In genomic region chr2:194346189-194346588, GRCh38 we compare ENCODE assay signal across 26 cellular contexts.
DNase-seq lines count a peak whose midpoint lies in the region; ATAC-seq and TF ChIP-seq lines count a peak whose summit lies in the region.
"Had no signal": no experiment of that assay in that cellular context is flagged by ENCODE, and none has a peak within 500 bp of the region (broad histone marks: within the 10 kb centered on the region; RNA-seq: fewer than 3 reads in every experiment).

No MANE protein-coding gene starts in this region.

- H3K36me3 Mint-ChIP-seq in GM23338 (ENCODE audit: low read depth): no peaks in the 10 kb centered on the region
- no peaks in the 10 kb centered on the region for H3K36me3 Mint-ChIP-seq in endodermal cell (ENCODE audit: low read depth)
- H3K36me3 Mint-ChIP-seq: naive thymus-derived CD8-positive, alpha-beta T cell; stimulated activated naive B cell treated with anti-CD40 and anti-IgM and Interleukin-4, amounts not matched to agents 10 μg/mL and 1 μg/mL and 100 μg/mL, for 72 hours had no signal

- H3K4me1 Mint-ChIP-seq in GM23338 (no peaks in the 10 kb centered on the region), endodermal cell (no peaks in the 10 kb centered on the region)
- H3K4me1 Mint-ChIP-seq: B cell; naive thymus-derived CD8-positive, alpha-beta T cell; stimulated activated naive B cell treated with anti-CD40 and anti-IgM and Interleukin-4, amounts not matched to agents 10 μg/mL and 1 μg/mL and 100 μg/mL, for 72 hours had no signal

- H3K79me2 ChIP-seq in GM23338 (replicated peaks; ENCODE audit: insufficient read depth): no peaks in the 10 kb centered on the region

- H3K4me3 ChIP-seq in GM23338 (no peak overlapping the region), endodermal cell (ENCODE audit: low read length) (no peak overlapping the region)
- H3K4me3 ChIP-seq: A549, pancreas, right atrium auricular region, spleen, suprapubic skin had no signal

- no peaks in the 10 kb centered on the region for H3F3A ChIP-seq in GM23338 (replicated peaks; ENCODE audit: low read depth)

- H3K36me3 ChIP-seq in GM23338 (ENCODE audit: insufficient read depth): no peaks in the 10 kb centered on the region
- no peaks in the 10 kb centered on the region for H3K36me3 ChIP-seq in endodermal cell (ENCODE audit: control insufficient read depth, insufficient read depth, low read length)
- H3K36me3 ChIP-seq: pancreas, right atrium auricular region, spleen, suprapubic skin had no signal

- H3K4me3 Mint-ChIP-seq in GM23338: no peak overlapping the region
- H3K4me3 Mint-ChIP-seq in endodermal cell: no peak overlapping the region
- H3K4me3 Mint-ChIP-seq: activated T-cell treated with anti-CD3 and anti-CD28 coated beads, Interleukin-2, amount 50 U/mL, for 24 hours; B cell; naive thymus-derived CD8-positive, alpha-beta T cell; stimulated activated naive B cell treated with anti-CD40 and anti-IgM and Interleukin-4, amounts not matched to agents 10 μg/mL and 1 μg/mL and 100 μg/mL, for 72 hours had no signal

- H3K27ac ChIP-seq in GM23338 (ENCODE audit: low read depth) (no peak overlapping the region), endodermal cell (ENCODE audit: low read depth, low read length) (peak overlapping the region; percentile 72)
- H3K27ac ChIP-seq: A549, foreskin keratinocyte, pancreas, right atrium auricular region, spleen, suprapubic skin had no signal

- H3K9ac ChIP-seq in endodermal cell (ENCODE audit: extremely low read depth, low read length, poor library complexity, severe bottlenecking): no peak overlapping the region
- H3K9ac ChIP-seq: SK-N-SH had no signal

- no peaks in the 10 kb centered on the region for H3K9me3 Mint-ChIP-seq in GM23338
- H3K9me3 Mint-ChIP-seq in endodermal cell: no peaks in the 10 kb centered on the region
- H3K9me3 Mint-ChIP-seq: activated T-cell treated with anti-CD3 and anti-CD28 coated beads, Interleukin-2, amount 50 U/mL, for 24 hours; naive thymus-derived CD8-positive, alpha-beta T cell; stimulated activated naive B cell treated with anti-CD40 and anti-IgM and Interleukin-4, amounts not matched to agents 10 μg/mL and 1 μg/mL and 100 μg/mL, for 72 hours had no signal

- H3K27ac Mint-ChIP-seq in GM23338 (no peak overlapping the region), endodermal cell (no peak overlapping the region)
- H3K27ac Mint-ChIP-seq: activated T-cell treated with anti-CD3 and anti-CD28 coated beads, Interleukin-2, amount 50 U/mL, for 24 hours; B cell; naive thymus-derived CD8-positive, alpha-beta T cell; stimulated activated naive B cell treated with anti-CD40 and anti-IgM and Interleukin-4, amounts not matched to agents 10 μg/mL and 1 μg/mL and 100 μg/mL, for 72 hours had no signal

- no peak for TF ChIP-seq CTCF in GM23338 (conservative IDR thresholded peaks at IDR 0.05; ENCODE audit: low read depth in 2 of 2)
- no peak for TF ChIP-seq CTCF in endodermal cell (conservative IDR thresholded peaks at IDR 0.05)

- H3K9me2 ChIP-seq in GM23338 (ENCODE audit: insufficient read depth): no peaks in the 10 kb centered on the region
- H3K9me2 ChIP-seq: SK-N-SH had no signal

- no peaks in the 10 kb centered on the region for H3K9me3 ChIP-seq in endodermal cell (ENCODE audit: control insufficient read depth, low read length)
- H3K9me3 ChIP-seq: A549, pancreas, right atrium auricular region, SK-N-SH, spleen, suprapubic skin had no signal

- no peaks in the 10 kb centered on the region for H3K4me1 ChIP-seq in GM23338 (ENCODE audit: insufficient read depth)
- H3K4me1 ChIP-seq in endodermal cell (ENCODE audit: control insufficient read depth, insufficient read depth, low read length): no peaks in the 10 kb centered on the region
- H3K4me1 ChIP-seq: A549, pancreas, right atrium auricular region, spleen, suprapubic skin had no signal

- no peaks in the 10 kb centered on the region for H4K20me1 ChIP-seq in GM23338 (replicated peaks; ENCODE audit: insufficient read depth)

- H2AFZ ChIP-seq in GM23338: no peak overlapping the region

- ATAC-seq in GM23338 (no peak), GM21529 (IDR thresholded peaks at IDR 0.05; ENCODE audit: unreplicated experiment) (no peak)
- ATAC-seq: A549; esophagus mucosa; foreskin keratinocyte; left lobe of liver; naive thymus-derived CD8-positive, alpha-beta T cell; pancreas; stimulated activated naive B cell treated with anti-CD40 and anti-IgM and Interleukin-4, amounts not matched to agents 10 μg/mL and 1 μg/mL and 100 μg/mL, for 72 hours had no signal

- WGBS in endodermal cell (ENCODE audit: insufficient coverage in 1 of 2, insufficient read length in 1 of 2), 2 experiments: 33 to 41% methylated on average over 1 of the region's 1 CpG

- H3K4me2 ChIP-seq in GM23338: no peak overlapping the region
- H3K4me2 ChIP-seq: A549, SK-N-SH had no signal

- H3K27me3 ChIP-seq in GM23338 (ENCODE audit: insufficient read depth) (no peaks in the 10 kb centered on the region), endodermal cell (ENCODE audit: control insufficient read depth, insufficient read depth, low read length, poor library complexity, severe bottlenecking) (no peaks in the 10 kb centered on the region)
- H3K27me3 ChIP-seq: foreskin keratinocyte, pancreas, right atrium auricular region, spleen, suprapubic skin had no signal

- no peaks in the 10 kb centered on the region for H3K27me3 Mint-ChIP-seq in GM23338 (ENCODE audit: insufficient read depth, low read depth, poor library complexity)
- no peaks in the 10 kb centered on the region for H3K27me3 Mint-ChIP-seq in endodermal cell (ENCODE audit: insufficient read depth)
- H3K27me3 Mint-ChIP-seq: activated T-cell treated with anti-CD3 and anti-CD28 coated beads, Interleukin-2, amount 50 U/mL, for 24 hours; B cell; stimulated activated naive B cell treated with anti-CD40 and anti-IgM and Interleukin-4, amounts not matched to agents 10 μg/mL and 1 μg/mL and 100 μg/mL, for 72 hours had no signal

- DNase-seq in GM23338 (ENCODE audit: low spot score) (peak; percentile 9), NCI-H1694 treated with DMSO at 0.1 percent for 48 hours (lab: John Stamatoyannopoulos, UW) (peak; percentile 36), NCI-H446 treated with DMSO at 0.1 percent for 48 hours (lab: John Stamatoyannopoulos, UW) (peak; percentile 17), endodermal cell (no peak), NCI-H2029 (lab: John Stamatoyannopoulos, UW) (no peak), RKO (ENCODE audit: low spot score) (no peak), DMS153 treated with DMSO at 0.1 percent for 48 hours (lab: John Stamatoyannopoulos, UW; ENCODE audit: unreplicated experiment) (no peak)
- DNase-seq: activated T-cell treated with anti-CD3 and anti-CD28 coated beads, Interleukin-2, amount 50 U/mL, for 24 hours; DMS79 treated with DMSO at 0.1 percent for 48 hours; effector memory CD4-positive, alpha-beta T cell; foreskin keratinocyte; mesenchymal stem cell; naive thymus-derived CD8-positive, alpha-beta T cell; pancreas; SK-N-SH; spleen; stimulated activated CD4-positive, alpha-beta T cell treated with anti-CD3 and anti-CD28 coated beads, Interleukin-4, amount 100 ng/mL, for 24 hours; stimulated activated naive B cell treated with anti-CD40 and anti-IgM and Interleukin-4, amounts not matched to agents 10 μg/mL and 1 μg/mL and 100 μg/mL, for 72 hours; T-helper 2 cell had no signal

TF ChIP-seq in GM23338, 12 proteins besides CTCF, POLR2A, EP300 and RAD21 (continues in another document):
- TF ChIP-seq NANOG (IDR thresholded peaks at IDR 0.05; ENCODE audit: borderline replicate concordance): no peak
- no peak for TF ChIP-seq STAT1 (IDR thresholded peaks at IDR 0.05; ENCODE audit: unreplicated experiment)
- no peak for TF ChIP-seq REST (IDR thresholded peaks at IDR 0.05; ENCODE audit: unreplicated experiment)
- TF ChIP-seq EZH2phosphoT487 (IDR thresholded peaks at IDR 0.05; ENCODE audit: unreplicated experiment): no peak
- no peak for TF ChIP-seq ETS1 (IDR thresholded peaks at IDR 0.05)

Comparison
In these comparisons a context has a peak if more than half of its experiments do, and no peak if none do; other contexts are left out.
1. DNase-seq: peak in GM23338 (single experiment), NCI-H1694 treated with DMSO at 0.1 percent for 48 hours (single experiment) and NCI-H446 treated with DMSO at 0.1 percent for 48 hours (single experiment); none in endodermal cell (single experiment), NCI-H2029 (single experiment), RKO (single experiment) and DMS153 treated with DMSO at 0.1 percent for 48 hours (single experiment).